In the genomic region with DNA sequence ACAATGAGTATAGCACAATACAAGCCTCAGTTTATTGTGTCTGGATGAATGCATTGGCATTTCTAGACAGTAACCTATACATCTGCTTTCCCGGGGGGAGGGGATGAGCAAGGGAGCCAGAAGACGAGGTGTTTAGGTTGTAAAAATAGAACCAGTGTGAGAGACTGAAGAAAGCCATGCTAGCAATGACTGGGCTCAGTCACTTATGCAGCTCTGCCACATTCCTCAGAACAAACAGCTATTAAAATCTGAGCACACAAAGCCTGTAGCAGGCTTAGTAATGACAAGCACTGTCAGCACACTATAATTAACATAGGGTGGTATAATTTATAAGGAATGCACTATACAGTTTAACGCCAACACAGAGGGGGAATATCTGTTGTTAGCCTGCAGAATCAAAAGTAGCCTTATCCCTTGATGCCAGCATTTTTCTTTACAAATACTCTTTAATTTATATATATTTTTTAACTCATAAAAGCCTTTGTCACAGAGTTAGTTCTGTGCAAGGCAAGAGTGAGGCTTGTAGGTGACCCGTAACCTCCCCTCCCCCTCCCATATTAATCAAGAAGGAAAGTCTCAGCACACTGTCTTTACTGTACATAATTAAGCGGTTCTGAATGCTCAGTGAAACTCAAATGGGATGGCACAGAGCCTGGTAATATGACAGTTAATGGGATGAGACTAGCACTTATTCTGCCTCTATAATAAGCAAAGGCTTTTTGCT, we compare ENCODE assay signal across 11 cellular contexts.
DNase-seq lines count a peak whose midpoint lies in the region; ATAC-seq, FAIRE-seq and TF ChIP-seq lines count a peak whose summit lies in the region.
"Had no signal": no experiment of that assay in that cellular context is flagged by ENCODE, and none has a peak within 500 bp of the region (broad histone marks: within the 10 kb centered on the region; RNA-seq: fewer than 3 reads in every experiment).

No MANE protein-coding gene starts in this region.

- H3K4me2 ChIP-seq in SU-DHL-6 (ENCODE audit: low read depth, low read length, poor library complexity, severe bottlenecking), result peak overlapping the region; percentile 49

- H3K27ac ChIP-seq in SU-DHL-6 (ENCODE audit: low read depth, low read length) (peak overlapping the region; percentile 93), kidney (ENCODE audit: low read depth in 2 of 2, low read length in 2 of 2) (no peak overlapping the region)

- no peaks in the 10 kb centered on the region for H3K36me3 ChIP-seq in SU-DHL-6 (ENCODE audit: low read length)
- H3K36me3 ChIP-seq in kidney (ENCODE audit: control insufficient read depth in 1 of 2, insufficient read depth in 2 of 2, low read length in 2 of 2), result no peaks in the 10 kb centered on the region

- H4K20me1 ChIP-seq in SU-DHL-6 (ENCODE audit: low read depth, low read length), result no peaks in the 10 kb centered on the region

- H3F3A ChIP-seq in SU-DHL-6 (ENCODE audit: insufficient read depth), result peaks cover 19% of the 10 kb centered on the region

- H3K4me1 ChIP-seq in kidney (ENCODE audit: control insufficient read depth in 1 of 2, insufficient read depth in 1 of 2, low read depth in 1 of 2, low read length in 2 of 2), result peaks cover 0 to 9% of the 10 kb centered on the region in 2 donors

- intact Hi-C loops in left colon (cut with DNase I, micrococcal nuclease) (no loop called here), kidney (cut with DNase I) (no loop called here)

- DNase-seq in COR-L47 (lab: John Stamatoyannopoulos, UW), result peak; percentile 47
- DNase-seq in M059J (ENCODE audit: low read depth), result peak; percentile 4
- DNase-seq in left colon, result peak in 1 of 2 donors; percentile 6
- no peak for DNase-seq in left lobe of liver (ENCODE audit: low spot score)
- DNase-seq in kidney, result no peak
- DNase-seq in stimulated activated CD4-positive, alpha-beta T cell treated with anti-CD3 and anti-CD28 coated beads, Interleukin-12 subunit alpha, Interleukin-12 subunit beta, amount 100 ng/mL, for 4 hours, result no peak
- DNase-seq: activated naive CD4-positive, alpha-beta T cell; NK-92 treated with Interleukin-12 subunit alpha and Interleukin-12 subunit beta, amount 100 ng/mL, for 24 hours had no signal

- no peaks in the 10 kb centered on the region for H3K9me3 ChIP-seq in SU-DHL-6 (ENCODE audit: insufficient read depth, low read length)
- no peaks in the 10 kb centered on the region for H3K9me3 ChIP-seq in kidney (ENCODE audit: control insufficient read depth in 1 of 2, low read length in 2 of 2)

- H3K9ac ChIP-seq in SU-DHL-6 (ENCODE audit: low read length) (peak overlapping the region; percentile 33; the same call in 1 of the 2 replicates), kidney (ENCODE audit: low read length in 2 of 2) (no peak overlapping the region)

- TF ChIP-seq CTCF in SU-DHL-6 (IDR thresholded peaks at IDR 0.05; ENCODE audit: insufficient read depth, low read length, poor library complexity, severe bottlenecking) (no peak), kidney (IDR thresholded peaks at IDR 0.05; ENCODE audit: borderline replicate concordance, extremely low read depth, insufficient read depth) (no peak)

- H3K27me3 ChIP-seq in SU-DHL-6 (ENCODE audit: low read length), result no peaks in the 10 kb centered on the region

- H2AFZ ChIP-seq in SU-DHL-6 (ENCODE audit: low read depth, low read length, severe bottlenecking), result no peak overlapping the region

- H3K79me2 ChIP-seq in SU-DHL-6 (ENCODE audit: insufficient read depth, low read length), result no peaks in the 10 kb centered on the region

- ATAC-seq in left colon (peak; percentile 47), HG03045 (IDR thresholded peaks at IDR 0.05; ENCODE audit: unreplicated experiment) (no peak), left lobe of liver (no peak)
- ATAC-seq: HCT116 had no signal

- H3K9me2 ChIP-seq in SU-DHL-6 (replicated peaks; ENCODE audit: insufficient read depth, low read length), result no peaks in the 10 kb centered on the region

- H3K4me3 ChIP-seq in SU-DHL-6 (ENCODE audit: insufficient read depth, low read length, poor library complexity, severe bottlenecking) (no peak overlapping the region), kidney (ENCODE audit: low read length in 2 of 2) (no peak overlapping the region)

- FAIRE-seq in kidney (lab: Jason Lieb, UNC), result no peak

Comparison
In these comparisons a context has a peak if more than half of its experiments do, and no peak if none do; other contexts are left out.
1. DNase-seq: peak in COR-L47 (single experiment) and M059J (single experiment); none in left lobe of liver (single experiment), kidney (single experiment) and stimulated activated CD4-positive, alpha-beta T cell treated with anti-CD3 and anti-CD28 coated beads, Interleukin-12 subunit alpha, Interleukin-12 subunit beta, amount 100 ng/mL, for 4 hours (single experiment).